In the genomic region with DNA sequence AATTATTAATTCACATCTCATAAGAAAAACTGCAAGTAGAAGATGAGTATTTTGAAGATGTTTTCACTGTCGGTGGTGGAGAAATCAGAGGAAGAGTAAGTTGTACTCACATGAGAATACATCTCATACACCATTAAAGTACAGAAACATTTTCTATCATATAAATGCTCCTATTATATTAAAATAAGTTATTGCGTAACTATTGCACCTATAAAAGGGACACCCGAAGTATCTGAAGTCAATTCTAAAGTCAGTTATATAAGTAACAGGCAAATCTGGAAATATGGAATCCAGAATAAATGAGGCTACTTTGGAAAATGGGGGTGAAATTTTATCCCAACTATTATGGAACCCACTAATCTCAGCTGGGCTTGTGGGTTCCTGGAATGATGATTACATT, we compare ENCODE assay signal across 22 cellular contexts.
"Had no signal": no experiment of that assay in that cellular context is flagged by ENCODE, and none has a peak within 500 bp of the region (broad histone marks: within the 10 kb centered on the region; RNA-seq: fewer than 3 reads in every experiment).

No MANE protein-coding gene starts in this region.

- H3K27ac ChIP-seq: dorsolateral prefrontal cortex, hepatocyte, neutrophil, psoas muscle, stomach, thoracic aorta had no signal

- H3K27me3 ChIP-seq: dorsolateral prefrontal cortex, hepatocyte, neutrophil, stomach had no signal

- H3K4me2 ChIP-seq: hepatocyte had no signal

- H3K4me3 Mint-ChIP-seq: naive B cell had no signal

- H3K4me3 ChIP-seq: dorsolateral prefrontal cortex, hepatocyte, psoas muscle, stomach, thoracic aorta had no signal

- H3K27ac Mint-ChIP-seq: naive B cell had no signal

- H3K36me3 Mint-ChIP-seq: naive B cell had no signal

- H3K36me3 ChIP-seq: neutrophil, stomach, thoracic aorta had no signal

- H3K27me3 Mint-ChIP-seq: naive B cell had no signal

- H3K9me3 Mint-ChIP-seq: naive B cell had no signal

- H3K4me1 ChIP-seq: psoas muscle had no signal

- H3K4me1 Mint-ChIP-seq: naive B cell had no signal

- FAIRE-seq: kidney had no signal

- ATAC-seq: left cardiac atrium, left ventricle myocardium superior, psoas muscle, sciatic nerve had no signal

- DNase-seq: cortex of kidney; dorsolateral prefrontal cortex; effector CD8-positive, alpha-beta T cell; foreskin melanocyte; head of caudate nucleus; kidney; left cardiac atrium; left ventricle myocardium superior; mesendoderm; naive B cell; psoas muscle; retina; stimulated activated CD4-positive, alpha-beta T cell treated with anti-CD3 and anti-CD28 coated beads, Interleukin-2, amount 100 ng/mL, for 24 hours; stimulated activated CD4-positive, alpha-beta T cell treated with anti-CD3 and anti-CD28 coated beads, Interleukin-4, amount 100 ng/mL, for 4 hours; stimulated activated naive CD4-positive, alpha-beta T cell; stomach; substantia nigra; trophoblast cell had no signal

- H3K9me3 ChIP-seq: neutrophil, psoas muscle, stomach, thoracic aorta had no signal
